In the genomic region with DNA sequence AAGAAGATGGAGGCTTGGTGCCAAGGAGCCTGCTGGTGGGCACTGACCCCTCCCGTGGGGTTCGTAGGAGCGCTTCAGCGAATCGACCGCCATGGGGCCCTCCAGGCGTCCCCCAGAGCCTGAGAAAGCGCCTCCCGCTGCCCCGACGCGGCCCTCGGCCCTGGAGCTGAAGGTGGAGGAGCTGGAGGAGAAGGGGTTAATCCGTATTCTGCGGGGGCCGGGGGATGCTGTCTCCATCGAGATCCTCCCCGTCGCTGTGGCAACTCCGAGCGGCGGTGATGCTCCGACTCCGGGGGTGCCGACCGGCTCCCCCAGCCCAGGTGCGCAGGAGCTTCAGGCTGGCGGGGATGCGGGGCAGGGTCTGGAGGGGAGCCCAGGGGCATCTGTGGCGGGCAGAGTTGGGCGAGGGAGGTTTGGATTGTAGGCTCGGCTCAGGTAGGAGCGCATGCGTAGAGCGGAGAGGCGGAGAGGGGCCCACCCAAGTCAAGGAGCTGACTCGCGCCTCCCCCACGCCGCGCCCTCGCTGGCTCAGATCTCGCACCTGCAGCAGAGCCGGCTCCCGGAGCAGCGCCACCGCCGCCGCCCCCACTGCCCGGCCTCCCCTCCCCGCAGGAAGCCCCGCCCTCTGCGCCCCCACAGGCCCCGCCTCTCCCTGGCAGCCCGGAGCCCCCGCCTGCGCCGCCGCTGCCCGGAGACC, we compare ENCODE assay signal across 9 cellular contexts.
DNase-seq lines count a peak whose midpoint lies in the region; ATAC-seq and TF ChIP-seq lines count a peak whose summit lies in the region.
"Had no signal": no experiment of that assay in that cellular context is flagged by ENCODE, and none has a peak within 500 bp of the region (broad histone marks: within the 10 kb centered on the region; RNA-seq: fewer than 3 reads in every experiment).

No MANE protein-coding gene starts in this region.

- H3K36me3 Mint-ChIP-seq in stimulated activated memory B cell treated with anti-CD40 and anti-IgM and Interleukin-4, amounts not matched to agents 10 μg/mL and 1 μg/mL and 100 μg/mL, for 72 hours: peaks cover 77% of the 10 kb centered on the region

- no peaks in the 10 kb centered on the region for H3K36me3 ChIP-seq in iPS-18a (ENCODE audit: control insufficient read depth, low read depth, low read length)
- H3K36me3 ChIP-seq: SJSA1 had no signal

- DNase-seq in NCI-H1436 treated with DMSO at 0.1 percent for 48 hours (lab: John Stamatoyannopoulos, UW) (peak; percentile 80), astrocyte of the cerebellum (ENCODE audit: low read depth) (no peak), NCI-H2029 treated with DMSO at 0.1 percent for 48 hours (lab: John Stamatoyannopoulos, UW) (no peak), CD1c-positive myeloid dendritic cell (ENCODE audit: extremely low spot score) (no peak)
- DNase-seq in activated naive CD4-positive, alpha-beta T cell treated with Interleukin-2 at 50 U/mL for 16 hours: no peak

- H3K9me3 Mint-ChIP-seq in stimulated activated memory B cell treated with anti-CD40 and anti-IgM and Interleukin-4, amounts not matched to agents 10 μg/mL and 1 μg/mL and 100 μg/mL, for 72 hours: no peaks in the 10 kb centered on the region

- in situ Hi-C loops in astrocyte of the cerebellum (cut with HindIII; ENCODE audit: low sequenced_read_pairs): no loop called here

- H3K4me3 ChIP-seq in astrocyte of the cerebellum (ENCODE audit: low read depth, low read length) (peak overlapping the region; percentile 36), iPS-18a (ENCODE audit: low read length) (peak overlapping the region; percentile 68)
- H3K4me3 ChIP-seq: SJSA1 had no signal

- H3K27me3 Mint-ChIP-seq in stimulated activated memory B cell treated with anti-CD40 and anti-IgM and Interleukin-4, amounts not matched to agents 10 μg/mL and 1 μg/mL and 100 μg/mL, for 72 hours: no peaks in the 10 kb centered on the region

- H3K4me1 Mint-ChIP-seq in stimulated activated memory B cell treated with anti-CD40 and anti-IgM and Interleukin-4, amounts not matched to agents 10 μg/mL and 1 μg/mL and 100 μg/mL, for 72 hours: peaks cover 43% of the 10 kb centered on the region

- H3K9ac ChIP-seq in iPS-18a (ENCODE audit: low read length): no peak overlapping the region

- no peaks in the 10 kb centered on the region for H3K9me3 ChIP-seq in iPS-18a (ENCODE audit: control insufficient read depth, low read depth, low read length)
- H3K9me3 ChIP-seq: SJSA1 had no signal

- H3K27ac ChIP-seq in iPS-18a (ENCODE audit: low read length): no peak overlapping the region
- H3K27ac ChIP-seq: SJSA1 had no signal

- TF ChIP-seq CTCF in astrocyte of the cerebellum (IDR thresholded peaks at IDR 0.05; ENCODE audit: low read depth, low read length, missing control alignments): no peak

- H3K4me3 Mint-ChIP-seq in stimulated activated memory B cell treated with anti-CD40 and anti-IgM and Interleukin-4, amounts not matched to agents 10 μg/mL and 1 μg/mL and 100 μg/mL, for 72 hours: no peak overlapping the region

- ATAC-seq in stimulated activated memory B cell treated with anti-CD40 and anti-IgM and Interleukin-4, amounts not matched to agents 10 μg/mL and 1 μg/mL and 100 μg/mL, for 72 hours: peak; percentile 65
- no peak for ATAC-seq in HG03025 (IDR thresholded peaks at IDR 0.05; ENCODE audit: low FRiP score, unreplicated experiment)

- peaks cover 4% of the 10 kb centered on the region for H3K4me1 ChIP-seq in iPS-18a (ENCODE audit: control insufficient read depth, low read depth, low read length)

- H3K27me3 ChIP-seq in iPS-18a (ENCODE audit: control insufficient read depth, insufficient read depth, low read length): peaks cover 43% of the 10 kb centered on the region

- H3K27ac Mint-ChIP-seq in stimulated activated memory B cell treated with anti-CD40 and anti-IgM and Interleukin-4, amounts not matched to agents 10 μg/mL and 1 μg/mL and 100 μg/mL, for 72 hours: no peak overlapping the region
